ENCODE assay signal across 8 cellular contexts in the genomic region with DNA sequence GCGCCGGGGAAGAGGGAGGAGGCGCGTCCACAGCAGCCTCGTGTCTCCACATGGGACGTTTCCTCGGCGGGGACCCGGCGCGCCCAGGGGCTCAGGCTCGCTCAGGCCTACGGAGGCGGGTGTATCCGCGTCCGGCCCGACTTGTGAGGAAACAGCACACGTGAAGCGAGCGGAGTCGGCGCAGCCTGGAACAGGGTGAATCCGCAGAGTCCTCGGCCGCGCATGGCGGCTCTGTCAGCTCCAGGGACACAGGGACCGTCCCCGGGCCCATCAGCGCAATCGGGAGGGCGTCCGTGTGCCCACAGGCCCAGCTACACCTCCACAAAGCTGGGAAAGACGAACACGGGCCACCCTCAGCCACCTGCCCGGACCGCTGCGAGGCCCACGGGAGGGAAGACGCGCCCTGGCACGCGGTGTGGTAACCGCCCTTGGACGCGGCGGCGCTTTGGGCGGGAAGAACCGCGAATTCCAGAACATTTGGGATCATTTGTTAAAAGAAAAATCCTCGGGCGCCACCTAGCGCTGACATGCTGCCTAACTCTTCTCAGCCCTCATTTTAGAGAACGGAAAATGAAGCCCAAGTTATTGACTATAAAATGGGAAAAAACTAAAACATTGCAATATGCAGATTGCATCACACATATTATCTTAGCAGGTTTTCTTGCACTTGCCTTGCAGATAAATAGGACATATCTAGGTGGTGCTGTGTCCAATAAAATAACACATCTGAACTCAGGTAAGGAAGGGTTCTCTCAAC. TPM values are rescaled to one million over a fixed set of nuclear protein-coding genes. Genes with fewer than 3 reads are reported as not detected.
DNase-seq lines count a peak whose midpoint lies in the region; ATAC-seq and TF ChIP-seq lines count a peak whose summit lies in the region.

No MANE protein-coding gene starts in this region.

- no peaks in the 10 kb centered on the region for H3K36me3 ChIP-seq in breast epithelium

- ATAC-seq in GM19023 (IDR thresholded peaks at IDR 0.05; ENCODE audit: unreplicated experiment) (peak; percentile 66), HG03025 (IDR thresholded peaks at IDR 0.05; ENCODE audit: low FRiP score, unreplicated experiment) (no peak)

- intact Hi-C loops in breast epithelium (cut with DNase I; ENCODE audit: low total_unique reads), result loop anchor here (1.0 kb wide), 1 partner anchor 14 kb away; no protein-coding TSS in a partner anchor

- H3K27ac ChIP-seq in breast epithelium, result peak overlapping the region in 1 of 2 donors; percentile 57

- TF ChIP-seq CTCF in LNCAP (IDR thresholded peaks at IDR 0.05) (peak; percentile 76), breast epithelium (IDR thresholded peaks at IDR 0.05) (peak; percentile 89 to 95 (median 91))

- H3K27me3 ChIP-seq in breast epithelium, result no peaks in the 10 kb centered on the region

- no peaks in the 10 kb centered on the region for H3K9me3 ChIP-seq in breast epithelium

- TF ChIP-seq POLR2A in breast epithelium (IDR thresholded peaks at IDR 0.05), result no peak

- DNase-seq in AML-193 (lab: John Stamatoyannopoulos, UW) (peak; percentile 12 to 17), T-helper 9 cell (peak; percentile 53), breast epithelium (ENCODE audit: low spot score in 2 of 2) (peak; percentile 69 to 76), inferior parietal cortex (ENCODE audit: extremely low spot score) (peak; percentile 91), smooth muscle cell of the brain vasculature (ENCODE audit: low read depth, low spot score) (peak; percentile 36)

- peaks cover 0 to 3% of the 10 kb centered on the region in 2 donors for H3K4me1 ChIP-seq in breast epithelium

- H3K4me3 ChIP-seq in breast epithelium, result peak overlapping the region; percentile 22 to 59 (median 40)

RNA-seq across cellular contexts. Expression of gene TMEM18, which starts 40.4 kb away (rescaled TPM):
- 10 to 100 TPM; 17.7 to 34.6 (median 27.4) TPM for total RNA-seq in breast epithelium

Comparison
In these comparisons a context has a peak if more than half of its experiments do, and no peak if none do; other contexts are left out.
1. DNase-seq: peak in every context shown above with its lines; median percentile 91 in inferior parietal cortex; 72 in breast epithelium; 53 in T-helper 9 cell; 36 in smooth muscle cell of the brain vasculature; 14 in AML-193.